In the genomic region with DNA sequence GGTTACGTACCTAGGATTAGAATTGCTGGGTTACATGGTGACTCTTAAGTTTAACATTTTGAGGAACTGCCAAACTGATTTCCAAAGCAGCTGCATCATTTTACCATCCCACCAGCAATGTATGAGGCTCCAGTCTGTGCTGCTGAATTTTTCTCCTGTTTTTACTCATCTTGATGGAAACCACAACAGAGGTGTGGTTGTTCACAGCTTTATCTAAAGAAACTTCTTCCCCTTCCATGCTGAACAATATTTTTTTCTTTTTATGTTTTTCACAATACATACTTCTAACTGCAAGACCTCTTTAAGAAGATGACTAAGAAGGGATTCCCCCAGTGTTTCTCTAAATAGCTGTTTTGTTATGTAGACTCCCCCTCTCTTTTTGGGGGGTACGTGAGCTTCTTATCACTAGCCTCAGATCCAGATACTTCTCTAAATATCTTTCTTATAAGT, we compare ENCODE assay signal across 8 cellular contexts. TPM values are rescaled to one million over a fixed set of nuclear protein-coding genes. Genes with fewer than 3 reads are reported as not detected.
DNase-seq lines count a peak whose midpoint lies in the region; ATAC-seq lines count a peak whose summit lies in the region.

No MANE protein-coding gene starts in this region.

- H3K36me3 Mint-ChIP-seq in activated CD8-positive, alpha-beta memory T cell treated with anti-CD3 and anti-CD28 coated beads, Interleukin-2, amount 10 ng/mL, durations not matched to agents 7 days and 5 days = peaks cover 36% of the 10 kb centered on the region
- H3K36me3 Mint-ChIP-seq in activated naive CD8-positive, alpha-beta T cell treated with anti-CD3 and anti-CD28 coated beads, Interleukin-2, amount 10 ng/mL, durations not matched to agents 7 days and 5 days = peaks cover 19% of the 10 kb centered on the region

- POLR2A ChIA-PET in activated naive CD8-positive, alpha-beta T cell treated with anti-CD3 and anti-CD28 coated beads, Interleukin-2, amount 10 ng/mL, durations not matched to agents 7 days and 5 days (lab: Charles Lee) = interaction anchor here (0.6 to 1.4 kb wide), 2 partner anchors 48 to 102 kb away, joined by 3 read pairs; no protein-coding TSS in a partner anchor

- H3K4me1 Mint-ChIP-seq in activated CD8-positive, alpha-beta memory T cell treated with anti-CD3 and anti-CD28 coated beads, Interleukin-2, amount 10 ng/mL, durations not matched to agents 7 days and 5 days = peaks cover 37% of the 10 kb centered on the region
- H3K4me1 Mint-ChIP-seq in activated naive CD8-positive, alpha-beta T cell treated with anti-CD3 and anti-CD28 coated beads, Interleukin-2, amount 10 ng/mL, durations not matched to agents 7 days and 5 days = peaks cover 17% of the 10 kb centered on the region

- peak; percentile 60 for ATAC-seq in activated CD8-positive, alpha-beta memory T cell treated with anti-CD3 and anti-CD28 coated beads, Interleukin-2, amount 10 ng/mL, durations not matched to agents 7 days and 5 days
- ATAC-seq in HG03196 (IDR thresholded peaks at IDR 0.05; ENCODE audit: unreplicated experiment) = peak; percentile 40
- peak; percentile 38 for ATAC-seq in activated naive CD8-positive, alpha-beta T cell treated with anti-CD3 and anti-CD28 coated beads, Interleukin-2, amount 10 ng/mL, durations not matched to agents 7 days and 5 days (ENCODE audit: low read depth)
- ATAC-seq in stimulated activated naive CD8-positive, alpha-beta T cell treated with anti-CD3 and anti-CD28 coated beads, Interleukin-15, Interleukin-2, amounts not matched to agents 100 U/mL and 50 U/mL, for 24 hours = peak; percentile 75

- no peak for DNase-seq in activated CD8-positive, alpha-beta memory T cell treated with anti-CD3 and anti-CD28 coated beads, Interleukin-2, amount 10 ng/mL, durations not matched to agents 7 days and 5 days
- DNase-seq in activated CD8-positive, alpha-beta memory T cell treated with anti-CD3 and anti-CD28 coated beads, Interleukin-2, amount 50 U/mL, for 48 hours = no peak
- DNase-seq in activated naive CD8-positive, alpha-beta T cell treated with anti-CD3 and anti-CD28 coated beads, Interleukin-2, amount 10 ng/mL, durations not matched to agents 7 days and 5 days = no peak
- no peak for DNase-seq in stimulated activated naive CD8-positive, alpha-beta T cell treated with anti-CD3 and anti-CD28 coated beads, Interleukin-15, Interleukin-2, amounts not matched to agents 100 U/mL and 50 U/mL, for 24 hours
- DNase-seq in HuH-7 (ENCODE audit: low spot score) = no peak
- DNase-seq in NCI-H187 treated with DMSO at 0.1 percent for 48 hours (lab: John Stamatoyannopoulos, UW) = no peak
- DNase-seq in activated effector memory CD4-positive, alpha-beta T cell treated with Interleukin-2 at 50 U/mL for 16 hours = no peak

- H3K9me3 Mint-ChIP-seq in activated CD8-positive, alpha-beta memory T cell treated with anti-CD3 and anti-CD28 coated beads, Interleukin-2, amount 10 ng/mL, durations not matched to agents 7 days and 5 days (ENCODE audit: low read depth) = no peaks in the 10 kb centered on the region
- H3K9me3 Mint-ChIP-seq in activated naive CD8-positive, alpha-beta T cell treated with anti-CD3 and anti-CD28 coated beads, Interleukin-2, amount 10 ng/mL, durations not matched to agents 7 days and 5 days = no peaks in the 10 kb centered on the region

- peak overlapping the region; percentile 29 for H3K27ac Mint-ChIP-seq in activated CD8-positive, alpha-beta memory T cell treated with anti-CD3 and anti-CD28 coated beads, Interleukin-2, amount 10 ng/mL, durations not matched to agents 7 days and 5 days
- H3K27ac Mint-ChIP-seq in activated naive CD8-positive, alpha-beta T cell treated with anti-CD3 and anti-CD28 coated beads, Interleukin-2, amount 10 ng/mL, durations not matched to agents 7 days and 5 days = no peak overlapping the region

- CTCF ChIA-PET in activated CD8-positive, alpha-beta memory T cell treated with anti-CD3 and anti-CD28 coated beads, Interleukin-2, amount 10 ng/mL, durations not matched to agents 7 days and 5 days (lab: Charles Lee) = interaction anchor here (0.7 to 4.2 kb wide), 6 partner anchors 28 to 254 kb away, joined by 3 to 70 read pairs (median 4); a partner anchor contains a TSS

- no peak overlapping the region for H3K4me3 Mint-ChIP-seq in activated CD8-positive, alpha-beta memory T cell treated with anti-CD3 and anti-CD28 coated beads, Interleukin-2, amount 10 ng/mL, durations not matched to agents 7 days and 5 days
- no peak overlapping the region for H3K4me3 Mint-ChIP-seq in activated naive CD8-positive, alpha-beta T cell treated with anti-CD3 and anti-CD28 coated beads, Interleukin-2, amount 10 ng/mL, durations not matched to agents 7 days and 5 days

- H3K27me3 Mint-ChIP-seq in activated CD8-positive, alpha-beta memory T cell treated with anti-CD3 and anti-CD28 coated beads, Interleukin-2, amount 10 ng/mL, durations not matched to agents 7 days and 5 days = no peaks in the 10 kb centered on the region
- no peaks in the 10 kb centered on the region for H3K27me3 Mint-ChIP-seq in activated naive CD8-positive, alpha-beta T cell treated with anti-CD3 and anti-CD28 coated beads, Interleukin-2, amount 10 ng/mL, durations not matched to agents 7 days and 5 days

RNA-seq across cellular contexts. Expression of a gene that starts 24.0 kb away (rescaled TPM):
- 10 to 100 TPM; 19.1 to 20.9 TPM for total RNA-seq in activated CD8-positive, alpha-beta memory T cell treated with anti-CD3 and anti-CD28 coated beads, Interleukin-2, amount 10 ng/mL, durations not matched to agents 7 days and 5 days
- total RNA-seq in activated naive CD8-positive, alpha-beta T cell treated with anti-CD3 and anti-CD28 coated beads, Interleukin-2, amount 10 ng/mL, durations not matched to agents 7 days and 5 days = 10 to 100 TPM; 21.2 to 21.5 TPM

RNA-seq across cellular contexts. Expression of a gene that starts 47.7 kb away (rescaled TPM):
- 1 to 10 TPM; 1.6 to 2.3 TPM for total RNA-seq in activated CD8-positive, alpha-beta memory T cell treated with anti-CD3 and anti-CD28 coated beads, Interleukin-2, amount 10 ng/mL, durations not matched to agents 7 days and 5 days
- 1 to 10 TPM; 2.7 to 3.6 TPM for total RNA-seq in activated naive CD8-positive, alpha-beta T cell treated with anti-CD3 and anti-CD28 coated beads, Interleukin-2, amount 10 ng/mL, durations not matched to agents 7 days and 5 days
